1 cellular context compared by ENCODE assay signal in genomic region chr12:31533470-31533869, GRCh38.
TF ChIP-seq lines count a peak whose summit lies in the region.

No MANE protein-coding gene starts in this region.

TF ChIP-seq in HepG2, 621 proteins besides CTCF, POLR2A, EP300 and RAD21 (continued from another document):
- TF ChIP-seq SOX6 (IDR thresholded peaks at IDR 0.05) (no peak), SOX6 (CRISPR knock-in tag; IDR thresholded peaks at IDR 0.05) (peak; percentile 19; the same call in 1 of the 2 replicates), SOX13 (IDR thresholded peaks at IDR 0.05) (no peak), SOX13 (CRISPR knock-in tag; conservative IDR thresholded peaks at IDR 0.05 in 1 of 2, IDR thresholded peaks at IDR 0.05 in 1 of 2) (peak in 1 of 2 experiments; percentile 69; a peak in 1 of 4 replicates), POLR2G (IDR thresholded peaks at IDR 0.05; ENCODE audit: low read depth, low read length) (no peak), PAXIP1 (CRISPR knock-in tag; conservative IDR thresholded peaks at IDR 0.05) (peak; percentile 32; the same call in 1 of the 2 replicates), CREM (IDR thresholded peaks at IDR 0.05) (0 out of 2 replicates have a peak, but pooled peaks have one; percentile 20), CREM (CRISPR knock-in tag; IDR thresholded peaks at IDR 0.05) (no peak), SAP130 (CRISPR knock-in tag; IDR thresholded peaks at IDR 0.05; ENCODE audit: low read depth) (peak; percentile 37; the same call in 1 of the 2 replicates), ZNF678 (CRISPR knock-in tag; IDR thresholded peaks at IDR 0.05) (no peak), ARID5B (CRISPR knock-in tag; IDR thresholded peaks at IDR 0.05) (0 out of 2 replicates have a peak, but pooled peaks have one; percentile 32), TEF (CRISPR knock-in tag; IDR thresholded peaks at IDR 0.05) (0 out of 2 replicates have a peak, but pooled peaks have one; percentile 39), ZNF530 (CRISPR knock-in tag; IDR thresholded peaks at IDR 0.05; ENCODE audit: low read depth) (no peak), SOX5 (CRISPR knock-in tag; IDR thresholded peaks at IDR 0.05; ENCODE audit: borderline replicate concordance) (peak; percentile 50; the same call in 1 of the 2 replicates), ZHX2 (IDR thresholded peaks at IDR 0.05; ENCODE audit: low read depth) (no peak), ZHX2 (CRISPR knock-in tag; IDR thresholded peaks at IDR 0.05; ENCODE audit: borderline replicate concordance) (no peak), RARA (CRISPR knock-in tag; IDR thresholded peaks at IDR 0.05) (peak; percentile 33; the same call in 1 of the 2 replicates)
